Comparison of ENCODE assay signal across 14 cellular contexts in genomic region chr5:33994845-33995244, GRCh38. TPM values are rescaled to one million over a fixed set of nuclear protein-coding genes. Genes with fewer than 3 reads are reported as not detected.
DNase-seq lines count a peak whose midpoint lies in the region; ATAC-seq and TF ChIP-seq lines count a peak whose summit lies in the region.
"Had no signal": no experiment of that assay in that cellular context is flagged by ENCODE, and none has a peak within 500 bp of the region (broad histone marks: within the 10 kb centered on the region; RNA-seq: fewer than 3 reads in every experiment).

No MANE protein-coding gene starts in this region.

- TF ChIP-seq CTCF in epithelial cell of esophagus (IDR thresholded peaks at IDR 0.05; ENCODE audit: insufficient read depth, low read depth, low read length, missing control alignments) = peak; percentile 22

- H3K27ac Mint-ChIP-seq in activated naive CD4-positive, alpha-beta T cell treated with anti-CD3 and anti-CD28 coated beads, Interleukin-2, amount 50 U/mL, for 72 hours = no peak overlapping the region
- H3K27ac Mint-ChIP-seq: activated CD4-positive, alpha-beta T cell treated with anti-CD3 and anti-CD28 coated beads, Interleukin-2, amount 10 ng/mL, durations not matched to agents 7 days and 5 days had no signal

- H3K36me3 Mint-ChIP-seq in activated naive CD4-positive, alpha-beta T cell treated with anti-CD3 and anti-CD28 coated beads, Interleukin-2, amount 50 U/mL, for 72 hours = no peaks in the 10 kb centered on the region

- H3K4me3 ChIP-seq in epithelial cell of esophagus (ENCODE audit: low read length) = no peak overlapping the region
- H3K4me3 ChIP-seq: heart left ventricle had no signal

- no peak for DNase-seq in activated naive CD4-positive, alpha-beta T cell treated with anti-CD3 and anti-CD28 coated beads, Interleukin-2, amount 50 U/mL, for 72 hours (ENCODE audit: low spot score in 2 of 2)
- DNase-seq in activated naive CD4-positive, alpha-beta T cell (lab: John Stamatoyannopoulos, UW) = no peak
- DNase-seq in SK-N-DZ (ENCODE audit: low spot score) = peak; percentile 29
- peak; percentile 54 for DNase-seq in epithelial cell of esophagus (ENCODE audit: low read depth)
- no peak for DNase-seq in stimulated activated naive CD8-positive, alpha-beta T cell treated with anti-CD3 and anti-CD28 coated beads, Interleukin-15, Interleukin-2, amounts not matched to agents 100 U/mL and 50 U/mL, for 24 hours
- no peak for DNase-seq in NCI-H2227 (lab: John Stamatoyannopoulos, UW; ENCODE audit: unreplicated experiment)
- no peak for DNase-seq in DMS153 (lab: John Stamatoyannopoulos, UW)
- DNase-seq: activated CD4-positive, alpha-beta T cell treated with anti-CD3 and anti-CD28 coated beads, Interleukin-2, amount 10 ng/mL, durations not matched to agents 7 days and 5 days; heart left ventricle; NCI-H1105; stimulated activated CD4-positive, alpha-beta T cell treated with anti-CD3 and anti-CD28 coated beads, Interleukin-15, amount 100 ng/mL, for 24 hours had no signal

- H3K9me3 Mint-ChIP-seq in activated naive CD4-positive, alpha-beta T cell treated with anti-CD3 and anti-CD28 coated beads, Interleukin-2, amount 50 U/mL, for 72 hours = no peaks in the 10 kb centered on the region
- H3K9me3 Mint-ChIP-seq: activated CD4-positive, alpha-beta T cell treated with anti-CD3 and anti-CD28 coated beads, Interleukin-2, amount 10 ng/mL, durations not matched to agents 7 days and 5 days had no signal

- peak; percentile 59 to 91 for ATAC-seq in activated naive CD4-positive, alpha-beta T cell treated with anti-CD3 and anti-CD28 coated beads, Interleukin-2, amount 50 U/mL, for 72 hours
- peak; percentile 49 for ATAC-seq in stimulated activated naive CD8-positive, alpha-beta T cell treated with anti-CD3 and anti-CD28 coated beads, Interleukin-15, Interleukin-2, amounts not matched to agents 100 U/mL and 50 U/mL, for 24 hours
- no peak for ATAC-seq in HG03432 (IDR thresholded peaks at IDR 0.05; ENCODE audit: unreplicated experiment)
- ATAC-seq: heart left ventricle had no signal

RNA-seq across cellular contexts. Expression of gene SLC45A2, which starts 10.4 kb away (rescaled TPM):
- under 1 TPM in 1 of 2 donors, not detected in 1; 0.33 TPM for total RNA-seq in activated naive CD4-positive, alpha-beta T cell treated with anti-CD3 and anti-CD28 coated beads, Interleukin-2, amount 50 U/mL, for 72 hours
- polyA plus RNA-seq in SK-N-DZ (2014; cell fraction: cytosol; rRNA removed) = 0.81 TPM in 1 of 2 replicates, not detected in the other
- 0.05 and 0.27 TPM in 2 replicates for polyA plus RNA-seq in SK-N-DZ (2014; cell fraction: nucleus; rRNA removed)
- polyA plus RNA-seq: BJ, heart left ventricle had no signal

RNA-seq across cellular contexts. Expression of gene AMACR, which starts 13.0 kb away (rescaled TPM):
- total RNA-seq in activated naive CD4-positive, alpha-beta T cell treated with anti-CD3 and anti-CD28 coated beads, Interleukin-2, amount 50 U/mL, for 72 hours = 1 to 10 TPM; 4.0 to 5.2 TPM
- polyA plus RNA-seq in SK-N-DZ (2014; cell fraction: cytosol; rRNA removed) = 6.7 and 7.9 TPM in 2 replicates
- 2.7 and 3.9 TPM in 2 replicates for polyA plus RNA-seq in SK-N-DZ (2014; cell fraction: nucleus; rRNA removed)

RNA-seq across cellular contexts. Expression of gene C1QTNF3, which starts 48.2 kb away (rescaled TPM):
- total RNA-seq in activated naive CD4-positive, alpha-beta T cell treated with anti-CD3 and anti-CD28 coated beads, Interleukin-2, amount 50 U/mL, for 72 hours = 1 to 10 TPM; 2.7 to 3.3 TPM
- 1.9 and 2.8 TPM in 2 replicates for polyA plus RNA-seq in SK-N-DZ (2014; cell fraction: cytosol; rRNA removed)
- 14.8 and 19.8 TPM in 2 replicates for polyA plus RNA-seq in SK-N-DZ (2014; cell fraction: nucleus; rRNA removed)

RNA-seq across cellular contexts. Expression of gene RXFP3, which starts 58.7 kb away (rescaled TPM):
- total RNA-seq in activated naive CD4-positive, alpha-beta T cell treated with anti-CD3 and anti-CD28 coated beads, Interleukin-2, amount 50 U/mL, for 72 hours = not detected
- 0.12 TPM in 1 of 2 replicates, not detected in the other for polyA plus RNA-seq in SK-N-DZ (2014; cell fraction: cytosol; rRNA removed)
- polyA plus RNA-seq in SK-N-DZ (2014; cell fraction: nucleus; rRNA removed) = 0.07 and 0.14 TPM in 2 replicates
- total RNA-seq: activated CD4-positive, alpha-beta T cell treated with anti-CD3 and anti-CD28 coated beads, Interleukin-2, amount 10 ng/mL, durations not matched to agents 7 days and 5 days; cardiac septum; heart left ventricle had no signal
- polyA plus RNA-seq: BJ had no signal

Comparison
In these comparisons a context has a peak if more than half of its experiments do, and no peak if none do; other contexts are left out.
1. DNase-seq: peak in SK-N-DZ (single experiment) and epithelial cell of esophagus (single experiment); none in activated naive CD4-positive, alpha-beta T cell treated with anti-CD3 and anti-CD28 coated beads, Interleukin-2, amount 50 U/mL, for 72 hours (0 of 2), activated naive CD4-positive, alpha-beta T cell (0 of 4), stimulated activated naive CD8-positive, alpha-beta T cell treated with anti-CD3 and anti-CD28 coated beads, Interleukin-15, Interleukin-2, amounts not matched to agents 100 U/mL and 50 U/mL, for 24 hours (single experiment), NCI-H2227 (single experiment) and DMS153 (single experiment).